Comparison of ENCODE assay signal across 1 cellular context in the genomic region with DNA sequence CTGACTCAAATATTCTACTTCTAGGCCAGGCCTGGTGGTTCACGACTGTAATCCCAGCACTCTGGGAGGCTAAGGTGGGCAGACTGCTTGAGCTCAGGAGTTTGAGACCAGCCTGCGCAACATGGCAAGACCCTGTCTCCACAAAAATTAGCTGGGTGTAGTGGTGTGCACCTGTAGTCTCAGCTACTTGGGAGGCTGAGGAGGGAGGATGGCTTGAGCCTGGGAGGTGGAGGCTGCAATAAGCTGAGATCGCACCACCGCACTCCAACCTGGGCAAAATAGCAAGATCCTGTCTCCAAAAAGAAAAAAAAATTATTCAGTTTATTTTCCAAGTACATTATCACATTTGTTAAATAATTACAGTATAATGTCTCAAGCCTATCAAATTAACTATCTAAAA.
TF ChIP-seq lines count a peak whose summit lies in the region.

No MANE protein-coding gene starts in this region.

TF ChIP-seq in K562, 482 proteins besides CTCF, POLR2A, EP300 and RAD21:
- 0 out of 2 replicates have a peak, but pooled peaks have one; percentile 32 for TF ChIP-seq ZNF121 (CRISPR knock-in tag; conservative IDR thresholded peaks at IDR 0.05)
- TF ChIP-seq MTA1 (IDR thresholded peaks at IDR 0.05; ENCODE audit: borderline replicate concordance) = no peak
